ENCODE assay signal across 1 cellular context in genomic region chr16:57765160-57765728, GRCh38.
TF ChIP-seq lines count a peak whose summit lies in the region.

No MANE protein-coding gene starts in this region.

TF ChIP-seq in H1, 55 proteins besides CTCF, POLR2A, EP300 and RAD21:
- TF ChIP-seq SIRT6 (IDR thresholded peaks at IDR 0.05; ENCODE audit: low read length) (no peak), TEAD4 (IDR thresholded peaks at IDR 0.05; ENCODE audit: low read depth, low read length) (no peak), PHF8 (conservative IDR thresholded peaks at IDR 0.05; ENCODE audit: low read depth, low read length) (no peak), CHD7 (IDR thresholded peaks at IDR 0.05; ENCODE audit: insufficient replicate concordance, low read length) (no peak), SIX5 (IDR thresholded peaks at IDR 0.05; ENCODE audit: low read depth, low read length) (no peak), ATF3 (IDR thresholded peaks at IDR 0.05; ENCODE audit: insufficient read depth, low read depth, low read length) (no peak), BCL11A (IDR thresholded peaks at IDR 0.05; ENCODE audit: low read depth in 2 of 2, low read length in 2 of 2) (no peak), RXRA (IDR thresholded peaks at IDR 0.05; ENCODE audit: insufficient read depth, low read depth, low read length) (no peak), KDM4A (IDR thresholded peaks at IDR 0.05; ENCODE audit: low read depth, low read length, severe bottlenecking) (no peak), SP1 (IDR thresholded peaks at IDR 0.05; ENCODE audit: low read depth, low read length) (no peak), JUND (IDR thresholded peaks at IDR 0.05; ENCODE audit: low read length) (no peak)
